23 cellular contexts compared by ENCODE assay signal in genomic region chr3:73637042-73637441, GRCh38. TPM values are rescaled to one million over a fixed set of nuclear protein-coding genes. Genes with fewer than 3 reads are reported as not detected.
DNase-seq lines count a peak whose midpoint lies in the region; ATAC-seq and TF ChIP-seq lines count a peak whose summit lies in the region.
"Had no signal": no experiment of that assay in that cellular context is flagged by ENCODE, and none has a peak within 500 bp of the region (broad histone marks: within the 10 kb centered on the region; RNA-seq: fewer than 3 reads in every experiment).

No MANE protein-coding gene starts in this region.

- H3K4me1 Mint-ChIP-seq in WTC11 = peaks cover 22% of the 10 kb centered on the region

- no peaks in the 10 kb centered on the region for H3K36me3 Mint-ChIP-seq in WTC11
- H3K36me3 Mint-ChIP-seq: activated naive CD8-positive, alpha-beta T cell had no signal

- no peak for TF ChIP-seq CTCF in WTC11 (IDR thresholded peaks at IDR 0.05)

- no peak overlapping the region for H3K9ac ChIP-seq in subcutaneous abdominal adipose tissue (ENCODE audit: low read length in 5 of 5)

- H3K27me3 Mint-ChIP-seq in WTC11 (ENCODE audit: low read depth) = no peaks in the 10 kb centered on the region
- H3K27me3 Mint-ChIP-seq: activated naive CD8-positive, alpha-beta T cell had no signal

- CTCF ChIA-PET in WTC11 (lab: Charles Lee) = no interaction called here

- no peak overlapping the region for H3K4me3 Mint-ChIP-seq in WTC11
- H3K4me3 Mint-ChIP-seq: activated naive CD8-positive, alpha-beta T cell; activated T-cell treated with anti-CD3 and anti-CD28 coated beads, Interleukin-2, amount 50 U/mL, for 4 hours had no signal

- no peak for ATAC-seq in WTC11
- ATAC-seq: activated T-cell treated with anti-CD3 and anti-CD28 coated beads, Interleukin-2, amount 50 U/mL, for 4 hours had no signal

- no peaks in the 10 kb centered on the region for H3K36me3 ChIP-seq in subcutaneous abdominal adipose tissue (ENCODE audit: control insufficient read depth in 5 of 5, insufficient read depth in 5 of 5, low read length in 5 of 5)
- H3K36me3 ChIP-seq: cardiac muscle cell, left lung, spleen, vagina had no signal

- H3K27ac ChIP-seq in subcutaneous abdominal adipose tissue (ENCODE audit: low read depth, low read length) = peak overlapping the region; percentile 51
- H3K27ac ChIP-seq: cardiac muscle cell, spleen, vagina had no signal

- peaks cover 2 to 22% (median 15%) of the 10 kb centered on the region in 5 donors for H3K4me1 ChIP-seq in subcutaneous abdominal adipose tissue (ENCODE audit: control insufficient read depth in 5 of 5, insufficient read depth in 5 of 5, low read length in 5 of 5)
- H3K4me1 ChIP-seq: left lung, spleen had no signal

- no peaks in the 10 kb centered on the region for H3K9me3 Mint-ChIP-seq in WTC11
- H3K9me3 Mint-ChIP-seq: activated T-cell treated with anti-CD3 and anti-CD28 coated beads, Interleukin-2, amount 50 U/mL, for 4 hours had no signal

- no peak overlapping the region for H3K4me3 ChIP-seq in subcutaneous abdominal adipose tissue (ENCODE audit: low read depth in 1 of 5, low read length in 5 of 5)
- H3K4me3 ChIP-seq: cardiac muscle cell, left lung, spleen, vagina had no signal

- H3K9me3 ChIP-seq in subcutaneous abdominal adipose tissue (ENCODE audit: control insufficient read depth in 5 of 5, low read length in 5 of 5) = no peaks in the 10 kb centered on the region
- H3K9me3 ChIP-seq: left lung, spleen, vagina had no signal

- DNase-seq in NCI-H748 (lab: John Stamatoyannopoulos, UW; ENCODE audit: unreplicated experiment) (peak; percentile 48), NCI-H748 treated with DMSO at 0.1 percent for 48 hours (lab: John Stamatoyannopoulos, UW) (no peak), NCI-H1105 (lab: John Stamatoyannopoulos, UW) (peak; percentile 16), fibroblast of gingiva (ENCODE audit: low read depth) (peak; percentile 68), NCI-H345 treated with DMSO at 0.1 percent for 48 hours (lab: John Stamatoyannopoulos, UW; ENCODE audit: unreplicated experiment) (no peak), WTC11 (ENCODE audit: low spot score) (no peak), SW 1271 (lab: John Stamatoyannopoulos, UW) (no peak)
- DNase-seq: activated CD4-positive, alpha-beta T cell treated with anti-CD3 and anti-CD28 coated beads, Interleukin-2, amount 50 U/mL, for 1 hour; activated T-cell treated with anti-CD3 and anti-CD28 coated beads, Interleukin-2, amount 50 U/mL, for 4 hours; effector CD8-positive, alpha-beta T cell; foreskin melanocyte; Karpas-422; left lung; NCI-H2107; posterior cingulate gyrus; SHP77; spleen; stimulated activated naive CD4-positive, alpha-beta T cell had no signal

- H3K27me3 ChIP-seq in subcutaneous abdominal adipose tissue (ENCODE audit: control insufficient read depth in 5 of 5, insufficient read depth in 4 of 5, low read length in 5 of 5) = no peaks in the 10 kb centered on the region
- H3K27me3 ChIP-seq: cardiac muscle cell, left lung, spleen, vagina had no signal

- H3K27ac Mint-ChIP-seq in WTC11 = no peak overlapping the region
- H3K27ac Mint-ChIP-seq: activated naive CD8-positive, alpha-beta T cell had no signal

- POLR2A ChIA-PET in WTC11 (lab: Charles Lee) = no interaction called here

TF ChIP-seq in WTC11, 78 proteins besides CTCF, POLR2A, EP300 and RAD21 (continues in another document):
- TF ChIP-seq ZNF671 (CRISPR knock-in tag; IDR thresholded peaks at IDR 0.05) (no peak), FOXJ3 (CRISPR knock-in tag; IDR thresholded peaks at IDR 0.05; ENCODE audit: borderline replicate concordance) (no peak), ZNF423 (CRISPR knock-in tag; IDR thresholded peaks at IDR 0.05) (no peak), GRHL2 (CRISPR knock-in tag; IDR thresholded peaks at IDR 0.05; ENCODE audit: insufficient replicate concordance, severe bottlenecking) (no peak), TEAD1 (CRISPR knock-in tag; IDR thresholded peaks at IDR 0.05) (no peak), NR3C1 (CRISPR knock-in tag; conservative IDR thresholded peaks at IDR 0.05; ENCODE audit: low read depth) (no peak), FOXP1 (CRISPR knock-in tag; IDR thresholded peaks at IDR 0.05; ENCODE audit: borderline replicate concordance) (no peak), NR2C2 (CRISPR knock-in tag; IDR thresholded peaks at IDR 0.05) (no peak), SP1 (CRISPR knock-in tag; conservative IDR thresholded peaks at IDR 0.05) (no peak), ESRRA (CRISPR knock-in tag; IDR thresholded peaks at IDR 0.05; ENCODE audit: borderline replicate concordance) (no peak), SMAD3 (CRISPR knock-in tag; IDR thresholded peaks at IDR 0.05; ENCODE audit: borderline replicate concordance) (no peak), ERG (CRISPR knock-in tag; IDR thresholded peaks at IDR 0.05) (no peak)
- TF ChIP-seq, protein P1, sequence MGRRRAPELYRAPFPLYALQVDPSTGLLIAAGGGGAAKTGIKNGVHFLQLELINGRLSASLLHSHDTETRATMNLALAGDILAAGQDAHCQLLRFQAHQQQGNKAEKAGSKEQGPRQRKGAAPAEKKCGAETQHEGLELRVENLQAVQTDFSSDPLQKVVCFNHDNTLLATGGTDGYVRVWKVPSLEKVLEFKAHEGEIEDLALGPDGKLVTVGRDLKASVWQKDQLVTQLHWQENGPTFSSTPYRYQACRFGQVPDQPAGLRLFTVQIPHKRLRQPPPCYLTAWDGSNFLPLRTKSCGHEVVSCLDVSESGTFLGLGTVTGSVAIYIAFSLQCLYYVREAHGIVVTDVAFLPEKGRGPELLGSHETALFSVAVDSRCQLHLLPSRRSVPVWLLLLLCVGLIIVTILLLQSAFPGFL (CRISPR knock-in tag; IDR thresholded peaks at IDR 0.05; ENCODE audit: borderline replicate concordance) = no peak
- TF ChIP-seq, protein P2, sequence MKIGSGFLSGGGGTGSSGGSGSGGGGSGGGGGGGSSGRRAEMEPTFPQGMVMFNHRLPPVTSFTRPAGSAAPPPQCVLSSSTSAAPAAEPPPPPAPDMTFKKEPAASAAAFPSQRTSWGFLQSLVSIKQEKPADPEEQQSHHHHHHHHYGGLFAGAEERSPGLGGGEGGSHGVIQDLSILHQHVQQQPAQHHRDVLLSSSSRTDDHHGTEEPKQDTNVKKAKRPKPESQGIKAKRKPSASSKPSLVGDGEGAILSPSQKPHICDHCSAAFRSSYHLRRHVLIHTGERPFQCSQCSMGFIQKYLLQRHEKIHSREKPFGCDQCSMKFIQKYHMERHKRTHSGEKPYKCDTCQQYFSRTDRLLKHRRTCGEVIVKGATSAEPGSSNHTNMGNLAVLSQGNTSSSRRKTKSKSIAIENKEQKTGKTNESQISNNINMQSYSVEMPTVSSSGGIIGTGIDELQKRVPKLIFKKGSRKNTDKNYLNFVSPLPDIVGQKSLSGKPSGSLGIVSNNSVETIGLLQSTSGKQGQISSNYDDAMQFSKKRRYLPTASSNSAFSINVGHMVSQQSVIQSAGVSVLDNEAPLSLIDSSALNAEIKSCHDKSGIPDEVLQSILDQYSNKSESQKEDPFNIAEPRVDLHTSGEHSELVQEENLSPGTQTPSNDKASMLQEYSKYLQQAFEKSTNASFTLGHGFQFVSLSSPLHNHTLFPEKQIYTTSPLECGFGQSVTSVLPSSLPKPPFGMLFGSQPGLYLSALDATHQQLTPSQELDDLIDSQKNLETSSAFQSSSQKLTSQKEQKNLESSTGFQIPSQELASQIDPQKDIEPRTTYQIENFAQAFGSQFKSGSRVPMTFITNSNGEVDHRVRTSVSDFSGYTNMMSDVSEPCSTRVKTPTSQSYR (CRISPR knock-in tag; IDR thresholded peaks at IDR 0.05) = no peak
- TF ChIP-seq, protein P3, sequence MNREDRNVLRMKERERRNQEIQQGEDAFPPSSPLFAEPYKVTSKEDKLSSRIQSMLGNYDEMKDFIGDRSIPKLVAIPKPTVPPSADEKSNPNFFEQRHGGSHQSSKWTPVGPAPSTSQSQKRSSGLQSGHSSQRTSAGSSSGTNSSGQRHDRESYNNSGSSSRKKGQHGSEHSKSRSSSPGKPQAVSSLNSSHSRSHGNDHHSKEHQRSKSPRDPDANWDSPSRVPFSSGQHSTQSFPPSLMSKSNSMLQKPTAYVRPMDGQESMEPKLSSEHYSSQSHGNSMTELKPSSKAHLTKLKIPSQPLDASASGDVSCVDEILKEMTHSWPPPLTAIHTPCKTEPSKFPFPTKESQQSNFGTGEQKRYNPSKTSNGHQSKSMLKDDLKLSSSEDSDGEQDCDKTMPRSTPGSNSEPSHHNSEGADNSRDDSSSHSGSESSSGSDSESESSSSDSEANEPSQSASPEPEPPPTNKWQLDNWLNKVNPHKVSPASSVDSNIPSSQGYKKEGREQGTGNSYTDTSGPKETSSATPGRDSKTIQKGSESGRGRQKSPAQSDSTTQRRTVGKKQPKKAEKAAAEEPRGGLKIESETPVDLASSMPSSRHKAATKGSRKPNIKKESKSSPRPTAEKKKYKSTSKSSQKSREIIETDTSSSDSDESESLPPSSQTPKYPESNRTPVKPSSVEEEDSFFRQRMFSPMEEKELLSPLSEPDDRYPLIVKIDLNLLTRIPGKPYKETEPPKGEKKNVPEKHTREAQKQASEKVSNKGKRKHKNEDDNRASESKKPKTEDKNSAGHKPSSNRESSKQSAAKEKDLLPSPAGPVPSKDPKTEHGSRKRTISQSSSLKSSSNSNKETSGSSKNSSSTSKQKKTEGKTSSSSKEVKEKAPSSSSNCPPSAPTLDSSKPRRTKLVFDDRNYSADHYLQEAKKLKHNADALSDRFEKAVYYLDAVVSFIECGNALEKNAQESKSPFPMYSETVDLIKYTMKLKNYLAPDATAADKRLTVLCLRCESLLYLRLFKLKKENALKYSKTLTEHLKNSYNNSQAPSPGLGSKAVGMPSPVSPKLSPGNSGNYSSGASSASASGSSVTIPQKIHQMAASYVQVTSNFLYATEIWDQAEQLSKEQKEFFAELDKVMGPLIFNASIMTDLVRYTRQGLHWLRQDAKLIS (CRISPR knock-in tag; IDR thresholded peaks at IDR 0.05; ENCODE audit: borderline replicate concordance) = no peak

RNA-seq across cellular contexts. Expression of gene PDZRN3, which starts 12.3 kb away (rescaled TPM):
- total RNA-seq in WTC11 (2021) = 7.1 to 9.5 TPM (median 8.8 TPM) in 3 replicates
- total RNA-seq: T-helper 2 cell treated with Interferon-gamma antibody and Interleukin-4, amounts not matched to agents 100 ng/mL and 5 ng/mL, for 36 hours had no signal

Comparison
In these comparisons a context has a peak if more than half of its experiments do, and no peak if none do; other contexts are left out.
1. DNase-seq: peak in NCI-H748 (single experiment), NCI-H1105 (single experiment) and fibroblast of gingiva (single experiment); none in NCI-H748 treated with DMSO at 0.1 percent for 48 hours (single experiment), NCI-H345 treated with DMSO at 0.1 percent for 48 hours (single experiment), WTC11 (single experiment) and SW 1271 (0 of 2).